ENCODE assay signal across 10 cellular contexts in genomic region chr9:90444609-90445008, GRCh38.
"Had no signal": no experiment of that assay in that cellular context is flagged by ENCODE, and none has a peak within 500 bp of the region (broad histone marks: within the 10 kb centered on the region; RNA-seq: fewer than 3 reads in every experiment).

No MANE protein-coding gene starts in this region.

- H3K4me2 ChIP-seq: KMS-11 had no signal

- H3K4me1 ChIP-seq: HAP-1 had no signal

- H3K4me3 ChIP-seq: GM23248, HAP-1 had no signal

- ATAC-seq: HCT116, HepG2 had no signal

- H3K36me3 ChIP-seq: HAP-1 had no signal

- H3K9me3 ChIP-seq: HAP-1 had no signal

- H3K27ac ChIP-seq: GM23248, HL-60, KMS-11 had no signal

- DNase-seq: GM23248, GOT3, H7, HFFc6, KBM-7 had no signal

- H3K9ac ChIP-seq: GM23248, KMS-11 had no signal
